ENCODE assay signal across 16 cellular contexts in the genomic region with DNA sequence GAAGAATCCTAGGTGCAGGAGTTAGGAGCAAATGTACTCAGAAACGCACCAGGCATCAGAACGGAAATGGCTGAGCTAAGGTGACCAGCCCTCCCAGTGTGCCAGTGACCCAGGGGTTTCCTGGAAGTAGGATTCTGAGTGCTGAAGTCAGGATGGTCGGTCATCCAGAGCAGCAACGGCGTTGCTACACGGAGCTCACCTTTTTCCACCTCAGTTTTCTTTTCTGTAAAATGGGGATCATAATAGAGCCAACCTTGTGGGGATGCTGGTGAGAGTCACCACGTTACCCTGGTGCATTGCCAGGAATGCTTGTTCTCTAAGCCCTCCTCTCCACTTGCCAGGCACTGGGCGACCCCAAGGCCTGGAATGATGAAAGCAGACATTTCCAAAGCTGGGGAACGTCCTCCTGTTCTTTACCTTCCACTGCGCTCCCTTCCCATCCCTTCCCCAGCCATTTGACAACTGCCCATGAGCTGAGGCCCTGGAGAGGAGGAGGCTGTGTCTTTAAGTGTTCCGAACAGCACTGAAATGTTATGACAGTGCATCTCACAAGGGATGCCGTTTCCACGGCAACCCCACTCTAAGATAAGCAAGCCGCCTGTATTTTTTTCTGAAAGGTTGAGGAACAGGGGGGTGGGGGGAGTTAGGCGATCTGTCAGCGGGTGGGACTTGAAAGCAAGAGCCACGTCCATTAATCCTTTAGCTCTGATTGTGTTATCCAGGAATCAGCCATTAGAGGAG.
DNase-seq lines count a peak whose midpoint lies in the region; TF ChIP-seq lines count a peak whose summit lies in the region.
"Had no signal": no experiment of that assay in that cellular context is flagged by ENCODE, and none has a peak within 500 bp of the region (broad histone marks: within the 10 kb centered on the region; RNA-seq: fewer than 3 reads in every experiment).

No MANE protein-coding gene starts in this region.

- no peaks in the 10 kb centered on the region for H3K9me3 ChIP-seq in neural cell (ENCODE audit: low read length)
- H3K9me3 ChIP-seq: BLaER1, colonic mucosa, HAP-1 had no signal

- H3K36me3 ChIP-seq in neural cell (ENCODE audit: insufficient read depth, low read length) = no peaks in the 10 kb centered on the region
- H3K36me3 ChIP-seq: BLaER1, colonic mucosa, HAP-1 had no signal

- peaks cover 6% of the 10 kb centered on the region for H3K36me3 Mint-ChIP-seq in MCF 10A (ENCODE audit: insufficient read depth, unreplicated experiment)

- CTCF ChIA-PET in MCF 10A (lab: Yijun Ruan, JAX) = interaction anchor here (0.5 to 1.7 kb wide), 7 partner anchors 15 to 236 kb away, joined by 3 to 4 read pairs (median 3); no protein-coding TSS in a partner anchor

- no peaks in the 10 kb centered on the region for H3K4me1 Mint-ChIP-seq in MCF 10A (ENCODE audit: insufficient read depth, unreplicated experiment)
- H3K4me1 Mint-ChIP-seq: activated naive CD8-positive, alpha-beta T cell treated with anti-CD3 and anti-CD28 coated beads, Interleukin-2, amount 50 U/mL, for 24 hours had no signal

- POLR2A ChIA-PET in MCF 10A (lab: Yijun Ruan, JAX) = no interaction called here

- H3K9ac ChIP-seq in neural cell (ENCODE audit: low read length) = peak overlapping the region; percentile 75
- H3K9ac ChIP-seq: BLaER1 had no signal

- no peaks in the 10 kb centered on the region for H3K9me3 Mint-ChIP-seq in MCF 10A (ENCODE audit: unreplicated experiment)
- H3K9me3 Mint-ChIP-seq: activated naive CD8-positive, alpha-beta T cell treated with anti-CD3 and anti-CD28 coated beads, Interleukin-2, amount 50 U/mL, for 24 hours had no signal

- H3K4me3 ChIP-seq in fibroblast of pulmonary artery (replicated peaks; ENCODE audit: low read depth, low read length) (no peak overlapping the region), neural cell (ENCODE audit: low read length) (peak overlapping the region; percentile 54)
- H3K4me3 ChIP-seq: BLaER1, colonic mucosa, GM12878, HAP-1 had no signal

- no peak overlapping the region for H3K27ac Mint-ChIP-seq in MCF 10A (ENCODE audit: low read depth, unreplicated experiment)
- H3K27ac Mint-ChIP-seq: activated naive CD8-positive, alpha-beta T cell treated with anti-CD3 and anti-CD28 coated beads, Interleukin-2, amount 50 U/mL, for 24 hours had no signal

- peaks cover 48% of the 10 kb centered on the region for H3K79me2 ChIP-seq in neural cell (replicated peaks; ENCODE audit: insufficient read depth, low read length)

- no TSS peak for BruUV-seq in MCF 10A (replicated peaks; lab: Mats Ljungman, UMichigan)

- H4K20me1 ChIP-seq in neural cell (ENCODE audit: insufficient read depth) = no peaks in the 10 kb centered on the region
- H4K20me1 ChIP-seq: BLaER1 had no signal

- no peaks in the 10 kb centered on the region for H3K27me3 ChIP-seq in neural cell (ENCODE audit: insufficient read depth, low read depth, low read length)
- H3K27me3 ChIP-seq: BLaER1, colonic mucosa had no signal

- no peak overlapping the region for H3K4me3 Mint-ChIP-seq in MCF 10A (ENCODE audit: unreplicated experiment)
- H3K4me3 Mint-ChIP-seq: activated naive CD8-positive, alpha-beta T cell treated with anti-CD3 and anti-CD28 coated beads, Interleukin-2, amount 50 U/mL, for 24 hours had no signal

- peak overlapping the region; percentile 59 for H3K4me2 ChIP-seq in neural cell (ENCODE audit: low read length)
- H3K4me2 ChIP-seq: BLaER1 had no signal

- TF ChIP-seq RAD21 in neural cell (conservative IDR thresholded peaks at IDR 0.05) = peak; percentile 51

- H3K9me2 ChIP-seq in neural cell (ENCODE audit: insufficient read depth, low read length) = no peaks in the 10 kb centered on the region

- peaks cover 52% of the 10 kb centered on the region for H3K27me3 Mint-ChIP-seq in MCF 10A (ENCODE audit: insufficient read depth, unreplicated experiment)

- no peak overlapping the region for H2AFZ ChIP-seq in neural cell (ENCODE audit: low read depth, low read length)

- H3K27ac ChIP-seq in neural cell (ENCODE audit: low read length) = peak overlapping the region; percentile 99
- H3K27ac ChIP-seq: BLaER1, colonic mucosa had no signal

- intact Hi-C loops in MCF 10A (cut with micrococcal nuclease) = no loop called here

- TF ChIP-seq EP300 in neural cell (conservative IDR thresholded peaks at IDR 0.05; ENCODE audit: poor library complexity, severe bottlenecking) = peak; percentile 99

- peaks cover 3% of the 10 kb centered on the region for H3F3A ChIP-seq in neural cell (ENCODE audit: insufficient read depth, low read length, poor library complexity, severe bottlenecking)

- TF ChIP-seq CTCF in fibroblast of pulmonary artery (IDR thresholded peaks at IDR 0.05; ENCODE audit: low read length, missing control alignments) (no peak), neural cell (IDR thresholded peaks at IDR 0.05; ENCODE audit: poor library complexity, severe bottlenecking) (peak; percentile 8), MCF 10A (IDR thresholded peaks at IDR 0.05; ENCODE audit: unreplicated experiment) (no peak)

- DNase-seq in ELF-1 (ENCODE audit: low read depth, low spot score) = peak; percentile 52
- peak; percentile 87 for DNase-seq in SK-N-DZ (ENCODE audit: low spot score)
- DNase-seq in fibroblast of pulmonary artery (ENCODE audit: low read depth) = peak; percentile 49
- DNase-seq in occipital lobe (lab: John Stamatoyannopoulos, UW) = no peak
- DNase-seq in activated CD4-positive, CD25-positive, alpha-beta regulatory T cell (lab: John Stamatoyannopoulos, UW) = no peak
- no peak for DNase-seq in MCF 10A (ENCODE audit: unreplicated experiment)
- DNase-seq: activated CD4-positive, alpha-beta T cell treated with anti-CD3 and anti-CD28 coated beads, Interleukin-2, amount 50 U/mL, for 1 hour; activated naive CD8-positive, alpha-beta T cell treated with anti-CD3 and anti-CD28 coated beads, Interleukin-2, amount 50 U/mL, for 24 hours; activated T-cell treated with anti-CD3 and anti-CD28 coated beads, Interleukin-2, amount 50 U/mL, for 48 hours; colonic mucosa; NCI-H1930; substantia nigra had no signal

TF ChIP-seq in neural cell, 6 proteins besides CTCF, POLR2A, EP300 and RAD21:
- TF ChIP-seq MXI1 (conservative IDR thresholded peaks at IDR 0.05; ENCODE audit: poor library complexity, severe bottlenecking) = peak; percentile 36
- peak; percentile 60 for TF ChIP-seq SMC3 (conservative IDR thresholded peaks at IDR 0.05; ENCODE audit: poor library complexity)
- TF ChIP-seq TAF1 (IDR thresholded peaks at IDR 0.05; ENCODE audit: low read depth) = peak; percentile 71
- no peak for TF ChIP-seq EZH2 (IDR thresholded peaks at IDR 0.05; ENCODE audit: borderline replicate concordance, insufficient read depth, low read length, poor library complexity, severe bottlenecking)
- TF ChIP-seq, protein P1, sequence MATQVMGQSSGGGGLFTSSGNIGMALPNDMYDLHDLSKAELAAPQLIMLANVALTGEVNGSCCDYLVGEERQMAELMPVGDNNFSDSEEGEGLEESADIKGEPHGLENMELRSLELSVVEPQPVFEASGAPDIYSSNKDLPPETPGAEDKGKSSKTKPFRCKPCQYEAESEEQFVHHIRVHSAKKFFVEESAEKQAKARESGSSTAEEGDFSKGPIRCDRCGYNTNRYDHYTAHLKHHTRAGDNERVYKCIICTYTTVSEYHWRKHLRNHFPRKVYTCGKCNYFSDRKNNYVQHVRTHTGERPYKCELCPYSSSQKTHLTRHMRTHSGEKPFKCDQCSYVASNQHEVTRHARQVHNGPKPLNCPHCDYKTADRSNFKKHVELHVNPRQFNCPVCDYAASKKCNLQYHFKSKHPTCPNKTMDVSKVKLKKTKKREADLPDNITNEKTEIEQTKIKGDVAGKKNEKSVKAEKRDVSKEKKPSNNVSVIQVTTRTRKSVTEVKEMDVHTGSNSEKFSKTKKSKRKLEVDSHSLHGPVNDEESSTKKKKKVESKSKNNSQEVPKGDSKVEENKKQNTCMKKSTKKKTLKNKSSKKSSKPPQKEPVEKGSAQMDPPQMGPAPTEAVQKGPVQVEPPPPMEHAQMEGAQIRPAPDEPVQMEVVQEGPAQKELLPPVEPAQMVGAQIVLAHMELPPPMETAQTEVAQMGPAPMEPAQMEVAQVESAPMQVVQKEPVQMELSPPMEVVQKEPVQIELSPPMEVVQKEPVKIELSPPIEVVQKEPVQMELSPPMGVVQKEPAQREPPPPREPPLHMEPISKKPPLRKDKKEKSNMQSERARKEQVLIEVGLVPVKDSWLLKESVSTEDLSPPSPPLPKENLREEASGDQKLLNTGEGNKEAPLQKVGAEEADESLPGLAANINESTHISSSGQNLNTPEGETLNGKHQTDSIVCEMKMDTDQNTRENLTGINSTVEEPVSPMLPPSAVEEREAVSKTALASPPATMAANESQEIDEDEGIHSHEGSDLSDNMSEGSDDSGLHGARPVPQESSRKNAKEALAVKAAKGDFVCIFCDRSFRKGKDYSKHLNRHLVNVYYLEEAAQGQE (IDR thresholded peaks at IDR 0.05; ENCODE audit: borderline replicate concordance) = peak; percentile 91
- TF ChIP-seq POLR2AphosphoS5 (IDR thresholded peaks at IDR 0.05) = peak; percentile 90

Comparison
In these comparisons a context has a peak if more than half of its experiments do, and no peak if none do; other contexts are left out.
1. DNase-seq: peak in ELF-1 (single experiment), SK-N-DZ (single experiment) and fibroblast of pulmonary artery (single experiment); none in occipital lobe (single experiment), activated CD4-positive, CD25-positive, alpha-beta regulatory T cell (0 of 4) and MCF 10A (single experiment).